1 cellular context compared by ENCODE assay signal in the genomic region with DNA sequence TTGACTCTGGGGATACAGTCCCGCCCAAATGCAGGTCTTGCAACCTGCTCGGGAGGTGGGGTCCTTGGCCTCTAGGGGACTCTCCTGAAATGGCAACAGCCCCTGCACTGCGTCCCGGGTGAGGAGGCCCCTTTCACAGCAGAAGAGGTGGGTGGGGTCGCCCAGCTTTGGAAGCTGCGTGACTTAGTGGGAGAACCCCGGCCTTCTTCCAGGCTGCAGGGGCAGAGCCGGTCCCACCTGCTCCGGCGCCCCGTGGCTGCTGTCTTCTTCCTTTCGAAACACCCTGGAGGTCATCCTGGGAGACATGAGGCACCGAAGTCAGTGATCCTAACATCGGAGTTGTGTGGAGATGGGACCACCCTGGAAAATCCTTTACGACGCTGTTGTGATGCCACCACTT.
TF ChIP-seq lines count a peak whose summit lies in the region.

No MANE protein-coding gene starts in this region.

TF ChIP-seq in WTC11, 78 proteins besides CTCF, POLR2A, EP300 and RAD21 (continued from another document):
- TF ChIP-seq ATF3 (CRISPR knock-in tag; conservative IDR thresholded peaks at IDR 0.05): no peak
- no peak for TF ChIP-seq ATF6 (CRISPR knock-in tag; IDR thresholded peaks at IDR 0.05)
- TF ChIP-seq NR3C1 (CRISPR knock-in tag; conservative IDR thresholded peaks at IDR 0.05; ENCODE audit: low read depth): no peak
- TF ChIP-seq ZNF512 (CRISPR knock-in tag; IDR thresholded peaks at IDR 0.05; ENCODE audit: borderline replicate concordance): no peak
- no peak for TF ChIP-seq GABPB1 (CRISPR knock-in tag; IDR thresholded peaks at IDR 0.05)
- TF ChIP-seq ZNF396 (CRISPR knock-in tag; IDR thresholded peaks at IDR 0.05; ENCODE audit: borderline replicate concordance): no peak
- no peak for TF ChIP-seq GRHL2 (CRISPR knock-in tag; IDR thresholded peaks at IDR 0.05; ENCODE audit: insufficient replicate concordance, severe bottlenecking)
